In the genomic region with DNA sequence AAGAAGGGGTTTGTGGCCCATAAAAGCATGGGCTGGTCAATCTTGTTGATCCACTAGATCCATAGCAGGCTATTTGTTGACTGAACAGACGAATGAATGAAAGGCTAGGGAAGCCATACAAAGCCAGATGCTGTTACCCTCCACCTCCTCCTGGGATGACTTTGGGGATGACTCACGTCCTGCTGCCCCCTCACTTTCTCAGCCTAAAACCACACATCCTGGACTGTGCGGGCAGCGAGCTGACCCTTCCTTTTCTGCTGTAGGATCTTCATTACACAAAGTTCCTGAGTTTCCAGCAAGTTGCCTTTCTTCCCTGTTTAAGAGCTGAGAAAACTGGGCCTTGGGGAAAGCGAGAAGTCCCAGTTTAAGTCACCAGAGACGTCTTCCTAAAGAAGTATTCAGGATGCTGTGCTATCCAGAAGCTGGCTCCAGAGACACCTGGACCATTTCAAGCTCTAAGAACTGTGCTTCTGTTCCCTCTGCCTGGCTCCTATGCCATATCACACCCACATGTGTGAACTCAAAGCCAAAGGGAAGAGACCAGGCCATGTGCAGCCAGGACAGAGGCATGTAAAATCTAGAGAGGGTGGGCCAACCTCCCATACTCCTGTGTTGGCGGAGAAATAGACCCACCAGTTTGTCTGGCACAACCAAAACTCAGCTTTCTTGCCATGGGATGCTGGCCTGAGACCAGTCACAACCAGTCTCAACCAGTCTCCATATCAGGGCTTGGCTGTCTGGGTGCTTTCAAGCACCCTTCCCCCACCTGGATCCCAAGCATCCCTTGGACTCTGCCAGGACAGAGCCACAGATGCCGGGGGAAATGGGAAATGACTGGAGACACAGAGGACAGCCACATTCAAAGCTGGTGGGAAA, we compare ENCODE assay signal across 10 cellular contexts. TPM values are rescaled to one million over a fixed set of nuclear protein-coding genes. Genes with fewer than 3 reads are reported as not detected.
DNase-seq lines count a peak whose midpoint lies in the region; ATAC-seq, FAIRE-seq and TF ChIP-seq lines count a peak whose summit lies in the region.
"Had no signal": no experiment of that assay in that cellular context is flagged by ENCODE, and none has a peak within 500 bp of the region (broad histone marks: within the 10 kb centered on the region; RNA-seq: fewer than 3 reads in every experiment).

No MANE protein-coding gene starts in this region.

- DNase-seq in AG09309 (ENCODE audit: low read depth), result peak; percentile 52
- DNase-seq in HS-27A (ENCODE audit: low read depth), result peak; percentile 96
- DNase-seq in astrocyte (ENCODE audit: low read depth), result peak; percentile 92
- DNase-seq in foreskin keratinocyte, result no peak
- DNase-seq in H7, result no peak
- DNase-seq: NCI-H510A treated with DMSO at 0.1 percent for 48 hours had no signal

- H4K20me1 ChIP-seq in astrocyte (ENCODE audit: insufficient read depth, low read length), result no peaks in the 10 kb centered on the region

- peaks cover 17% of the 10 kb centered on the region for H3K79me2 ChIP-seq in astrocyte (ENCODE audit: insufficient read depth, low read length)

- H2AFZ ChIP-seq in astrocyte (ENCODE audit: low read depth, low read length), result no peak overlapping the region

- no peak for TF ChIP-seq CTCF in AG09309 (IDR thresholded peaks at IDR 0.05; ENCODE audit: control insufficient read depth, insufficient read depth, low read depth, low read length, missing control alignments)
- no peak for TF ChIP-seq CTCF in astrocyte (IDR thresholded peaks at IDR 0.05; ENCODE audit: insufficient read depth, low read depth, low read length)
- no peak for TF ChIP-seq CTCF in foreskin keratinocyte (conservative IDR thresholded peaks at IDR 0.05)

- H3K4me3 Mint-ChIP-seq in astrocyte (ENCODE audit: unreplicated experiment), result peak overlapping the region; percentile 25

- peak overlapping the region; percentile 77 for H3K4me2 ChIP-seq in astrocyte (ENCODE audit: low read length)

- no peaks in the 10 kb centered on the region for H3K36me3 Mint-ChIP-seq in astrocyte (ENCODE audit: low read depth, unreplicated experiment)

- no peak for ATAC-seq in HG03135 (IDR thresholded peaks at IDR 0.05; ENCODE audit: unreplicated experiment)
- ATAC-seq in foreskin keratinocyte, result no peak
- no peak for ATAC-seq in HG02610 (IDR thresholded peaks at IDR 0.05; ENCODE audit: unreplicated experiment)

- H3K27me3 ChIP-seq in astrocyte (ENCODE audit: insufficient read depth, low read length), result no peaks in the 10 kb centered on the region
- H3K27me3 ChIP-seq in foreskin keratinocyte, result no peaks in the 10 kb centered on the region
- H3K27me3 ChIP-seq in H7 (ENCODE audit: control insufficient read depth, insufficient read depth, low read length), result no peaks in the 10 kb centered on the region

- H3K27ac ChIP-seq in astrocyte (ENCODE audit: low read depth, low read length) (peak overlapping the region; percentile 89), mesodermal cell (ENCODE audit: low read depth, low read length, severe bottlenecking) (peak overlapping the region; percentile 82), foreskin keratinocyte (no peak overlapping the region)

- H3K27ac Mint-ChIP-seq in astrocyte (ENCODE audit: unreplicated experiment), result peak overlapping the region; percentile 92

- peaks cover 45% of the 10 kb centered on the region for H3K4me1 Mint-ChIP-seq in astrocyte (ENCODE audit: low read depth, unreplicated experiment)

- peaks cover 1% of the 10 kb centered on the region for H3K27me3 Mint-ChIP-seq in astrocyte (ENCODE audit: low read depth, unreplicated experiment)

- 64 to 77% methylated on average over 7 of the region's 8 CpGs for WGBS in mesodermal cell (ENCODE audit: insufficient coverage in 2 of 2), 2 experiments

- H3K4me3 ChIP-seq in AG09309 (ENCODE audit: control insufficient read depth, low read depth, low read length) (no peak overlapping the region), astrocyte (ENCODE audit: insufficient read depth, low read depth, low read length) (peak overlapping the region; percentile 14), mesodermal cell (ENCODE audit: extremely low read depth, insufficient read depth, low read length, poor library complexity, severe bottlenecking) (no peak overlapping the region), H7 (ENCODE audit: insufficient read depth, low read depth, low read length) (no peak overlapping the region)

- peak overlapping the region; percentile 62 for H3K9ac ChIP-seq in astrocyte (ENCODE audit: low read length)

- H3K9me3 ChIP-seq in astrocyte (ENCODE audit: insufficient read depth, low read depth, low read length) (no peaks in the 10 kb centered on the region), mesodermal cell (ENCODE audit: control insufficient read depth, low read length) (no peaks in the 10 kb centered on the region)

- no peaks in the 10 kb centered on the region for H3K36me3 ChIP-seq in astrocyte (ENCODE audit: insufficient read depth, low read length)
- H3K36me3 ChIP-seq in mesodermal cell (ENCODE audit: control insufficient read depth, insufficient read depth, low read length), result no peaks in the 10 kb centered on the region
- no peaks in the 10 kb centered on the region for H3K36me3 ChIP-seq in H7 (replicated peaks; ENCODE audit: control insufficient read depth, insufficient read depth, low read length)

- H3K4me1 ChIP-seq in astrocyte (ENCODE audit: insufficient read depth, low read length) (peaks cover 50% of the 10 kb centered on the region), mesodermal cell (ENCODE audit: control insufficient read depth, insufficient read depth, low read length, poor library complexity, severe bottlenecking) (peaks cover 57% of the 10 kb centered on the region), foreskin keratinocyte (peaks cover 24% of the 10 kb centered on the region)

- FAIRE-seq in astrocyte (lab: Jason Lieb, UNC), result peak; percentile 67
- FAIRE-seq: G401.6 had no signal

- H3K9me3 Mint-ChIP-seq in astrocyte (ENCODE audit: unreplicated experiment), result no peaks in the 10 kb centered on the region

RNA-seq across cellular contexts. Expression of gene SLC20A1, which starts 4.7 kb away (rescaled TPM):
- total RNA-seq in astrocyte, result 96.7 and 122 TPM in 2 replicates
- polyA plus RNA-seq in mesodermal cell (2013, experiment 1 of 2), result 115 TPM
- 83.7 TPM for polyA plus RNA-seq in mesodermal cell (2013, experiment 2 of 2)
- 177 and 209 TPM in 2 replicates for total RNA-seq in foreskin keratinocyte
- 72.0 and 101 TPM in 2 replicates for polyA plus RNA-seq in foreskin keratinocyte
- 33.6 and 34.3 TPM in 2 replicates for total RNA-seq in H7 (2014; rRNA removed; shearing (Covaris generic))

RNA-seq across cellular contexts. Expression of gene CHCHD5, which starts 56.6 kb away (rescaled TPM):
- 17.9 and 25.3 TPM in 2 replicates for total RNA-seq in astrocyte
- 41.8 TPM for polyA plus RNA-seq in mesodermal cell (2013, experiment 1 of 2)
- 33.4 TPM for polyA plus RNA-seq in mesodermal cell (2013, experiment 2 of 2)
- total RNA-seq in foreskin keratinocyte, result 26.9 and 30.4 TPM in 2 replicates
- polyA plus RNA-seq in foreskin keratinocyte, result 47.5 and 49.9 TPM in 2 replicates
- total RNA-seq in H7 (2014; rRNA removed; shearing (Covaris generic)), result 19.0 and 40.9 TPM in 2 replicates

Comparison
In these comparisons a context has a peak if more than half of its experiments do, and no peak if none do; other contexts are left out.
1. DNase-seq: peak in AG09309 (single experiment), HS-27A (single experiment) and astrocyte (single experiment); none in foreskin keratinocyte (0 of 2) and H7 (single experiment).